ENCODE assay signal across 8 cellular contexts in genomic region chr14:94132285-94132887, GRCh38. TPM values are rescaled to one million over a fixed set of nuclear protein-coding genes. Genes with fewer than 3 reads are reported as not detected.
DNase-seq lines count a peak whose midpoint lies in the region; ATAC-seq and TF ChIP-seq lines count a peak whose summit lies in the region.

No MANE protein-coding gene starts in this region.

- no peaks in the 10 kb centered on the region for H3K36me3 Mint-ChIP-seq in activated CD4-positive, alpha-beta memory T cell treated with anti-CD3 and anti-CD28 coated beads for 36 hours

- H3K79me2 ChIP-seq in DOHH2 (ENCODE audit: control insufficient read depth, low read length), result no peaks in the 10 kb centered on the region

- peaks cover 10% of the 10 kb centered on the region for H3K9me3 Mint-ChIP-seq in activated CD4-positive, alpha-beta memory T cell treated with anti-CD3 and anti-CD28 coated beads for 36 hours

- no peak overlapping the region for H3K27ac ChIP-seq in DOHH2 (ENCODE audit: low read depth, low read length)

- no peak overlapping the region for H3K4me2 ChIP-seq in DOHH2 (ENCODE audit: low read length)

- no peaks in the 10 kb centered on the region for H4K20me1 ChIP-seq in DOHH2 (ENCODE audit: control insufficient read depth, insufficient read depth, low read depth, low read length)

- peaks cover 17% of the 10 kb centered on the region for H3K4me1 ChIP-seq in DOHH2 (ENCODE audit: control insufficient read depth, low read length)

- no peaks in the 10 kb centered on the region for H3K36me3 ChIP-seq in DOHH2 (ENCODE audit: control insufficient read depth, low read length)

- TF ChIP-seq CTCF in DOHH2 (IDR thresholded peaks at IDR 0.05; ENCODE audit: low read depth, low read length, poor library complexity, severe bottlenecking), result peak; percentile 75

- peak; percentile 66 for DNase-seq in NCI-H774 (lab: John Stamatoyannopoulos, UW)
- peak; percentile 68 for DNase-seq in activated CD4-positive, alpha-beta memory T cell treated with anti-CD3 and anti-CD28 coated beads for 36 hours
- peak; percentile 63 to 77 for DNase-seq in erythroblast (lab: John Stamatoyannopoulos, UW)
- DNase-seq in nucleus accumbens (lab: John Stamatoyannopoulos, UW), result peak in 38 of 56 donors; percentile 2 to 86 (median 35)
- DNase-seq in sciatic nerve (ENCODE audit: low spot score), result no peak

- H3K27ac Mint-ChIP-seq in activated CD4-positive, alpha-beta memory T cell treated with anti-CD3 and anti-CD28 coated beads for 36 hours, result peak overlapping the region; percentile 13

- peaks cover 21% of the 10 kb centered on the region for H3K27me3 ChIP-seq in DOHH2 (ENCODE audit: control insufficient read depth, low read length)

- no peaks in the 10 kb centered on the region for H3K9me3 ChIP-seq in DOHH2 (ENCODE audit: control insufficient read depth, insufficient read depth, low read length)

- no peaks in the 10 kb centered on the region for H3K27me3 Mint-ChIP-seq in activated CD4-positive, alpha-beta memory T cell treated with anti-CD3 and anti-CD28 coated beads for 36 hours

- peaks cover 15% of the 10 kb centered on the region for H3K4me1 Mint-ChIP-seq in activated CD4-positive, alpha-beta memory T cell treated with anti-CD3 and anti-CD28 coated beads for 36 hours (ENCODE audit: low read depth)

- POLR2A ChIA-PET in activated CD4-positive, alpha-beta memory T cell treated with anti-CD3 and anti-CD28 coated beads for 36 hours (lab: Charles Lee), result no interaction called here

- no peaks in the 10 kb centered on the region for H3F3A ChIP-seq in DOHH2 (ENCODE audit: control insufficient read depth, insufficient read depth)

- intact Hi-C loops in activated CD4-positive, alpha-beta memory T cell treated with anti-CD3 and anti-CD28 coated beads for 36 hours (cut with micrococcal nuclease), result loop anchor here (1.0 to 10.0 kb wide), 4 partner anchors 48 to 417 kb away; no protein-coding TSS in a partner anchor
- intact Hi-C loops in sciatic nerve (cut with DNase I), result loop anchor here (10.0 kb wide), 1 partner anchor 98 kb away; no protein-coding TSS in a partner anchor

- TF ChIP-seq POLR2A in erythroblast (IDR thresholded peaks at IDR 0.05; ENCODE audit: low read length), result no peak

- CTCF ChIA-PET in activated CD4-positive, alpha-beta memory T cell treated with anti-CD3 and anti-CD28 coated beads for 36 hours (lab: Charles Lee), result interaction anchor here (0.7 to 6.8 kb wide), 45 partner anchors 10 to 1638 kb away, joined by 3 to 64 read pairs (median 5); partner anchors contain the start of genes DDX24, IFI27L1 and PPP4R4

- no peak overlapping the region for H3K4me3 Mint-ChIP-seq in activated CD4-positive, alpha-beta memory T cell treated with anti-CD3 and anti-CD28 coated beads for 36 hours

- no peaks in the 10 kb centered on the region for H3K9me2 ChIP-seq in DOHH2 (replicated peaks; ENCODE audit: control insufficient read depth, low read length)

- ATAC-seq in HG03439 (IDR thresholded peaks at IDR 0.05; ENCODE audit: unreplicated experiment) (peak; percentile 40), GM21390 (IDR thresholded peaks at IDR 0.05; ENCODE audit: unreplicated experiment) (no peak), sciatic nerve (no peak)

- H3K4me3 ChIP-seq in DOHH2 (ENCODE audit: low read length), result no peak overlapping the region

RNA-seq across cellular contexts. Expression of gene IFI27L2, which starts 3.0 kb away (rescaled TPM):
- 10 to 100 TPM; 69.3 to 74.4 TPM for total RNA-seq in activated CD4-positive, alpha-beta memory T cell treated with anti-CD3 and anti-CD28 coated beads for 36 hours
- total RNA-seq in sciatic nerve, result 85.4 TPM

RNA-seq across cellular contexts. Expression of gene IFI27, which starts 21.9 kb away (rescaled TPM):
- total RNA-seq in activated CD4-positive, alpha-beta memory T cell treated with anti-CD3 and anti-CD28 coated beads for 36 hours, result 1 to 10 TPM; 2.3 to 3.1 TPM
- total RNA-seq in sciatic nerve, result 219 TPM

RNA-seq across cellular contexts. Expression of gene PPP4R4, which starts 41.7 kb away (rescaled TPM):
- total RNA-seq in activated CD4-positive, alpha-beta memory T cell treated with anti-CD3 and anti-CD28 coated beads for 36 hours, result 10 to 100 TPM; 17.0 to 19.2 TPM
- total RNA-seq in sciatic nerve, result 1.0 TPM

RNA-seq across cellular contexts. Expression of gene IFI27L1, which starts 51.3 kb away (rescaled TPM):
- total RNA-seq in activated CD4-positive, alpha-beta memory T cell treated with anti-CD3 and anti-CD28 coated beads for 36 hours, result 10 to 100 TPM; 35.3 to 42.7 TPM
- 20.5 TPM for total RNA-seq in sciatic nerve

RNA-seq across cellular contexts. Expression of gene DDX24, which starts 51.4 kb away (rescaled TPM):
- 100 to 1,000 TPM; 241 to 252 TPM for total RNA-seq in activated CD4-positive, alpha-beta memory T cell treated with anti-CD3 and anti-CD28 coated beads for 36 hours
- total RNA-seq in sciatic nerve, result 181 TPM

Comparison
In these comparisons a context has a peak if more than half of its experiments do, and no peak if none do; other contexts are left out.
1. RNA of gene IFI27, which starts 21.9 kb away (total RNA-seq): 219 TPM in sciatic nerve (single experiment); 2.3 to 3.1 TPM in activated CD4-positive, alpha-beta memory T cell treated with anti-CD3 and anti-CD28 coated beads for 36 hours; every median in the first group is over 10 times any median in the second.